ENCODE assay signal across 12 cellular contexts in genomic region chr10:6176691-6177231, GRCh38. TPM values are rescaled to one million over a fixed set of nuclear protein-coding genes. Genes with fewer than 3 reads are reported as not detected.
DNase-seq lines count a peak whose midpoint lies in the region; ATAC-seq, FAIRE-seq and TF ChIP-seq lines count a peak whose summit lies in the region.
"Had no signal": no experiment of that assay in that cellular context is flagged by ENCODE, and none has a peak within 500 bp of the region (broad histone marks: within the 10 kb centered on the region; RNA-seq: fewer than 3 reads in every experiment).

No MANE protein-coding gene starts in this region.

- dilution Hi-C loops in endothelial cell of umbilical vein (cut with MboI; ENCODE audit: extremely low pct_ligation_motif_present, low sequenced_read_pairs), result no loop called here

- peaks cover 54% of the 10 kb centered on the region for H3K79me2 ChIP-seq in endothelial cell of umbilical vein (ENCODE audit: control insufficient read depth, insufficient read depth, low read length)

- no peak for TF ChIP-seq CTCF in RWPE1 (conservative IDR thresholded peaks at IDR 0.05; ENCODE audit: low read depth)
- no peak for TF ChIP-seq CTCF in endothelial cell of umbilical vein (IDR thresholded peaks at IDR 0.05; ENCODE audit: extremely low read depth in 1 of 2, insufficient read depth in 1 of 2, low read depth in 1 of 2, low read length in 2 of 2)
- TF ChIP-seq CTCF in nephron progenitor cell (IDR thresholded peaks at IDR 0.05), result no peak

- H3K9me1 ChIP-seq in endothelial cell of umbilical vein (replicated peaks; ENCODE audit: control insufficient read depth, extremely low read depth, insufficient read depth, low read length), result no peaks in the 10 kb centered on the region

- peaks cover 2% of the 10 kb centered on the region for H4K20me1 ChIP-seq in endothelial cell of umbilical vein (replicated peaks; ENCODE audit: control insufficient read depth, extremely low read depth, insufficient read depth, low read length)

- H3K27me3 ChIP-seq in CD4-positive, CD25-positive, alpha-beta regulatory T cell (ENCODE audit: control insufficient read depth, insufficient read depth, low read length), result no peaks in the 10 kb centered on the region
- no peaks in the 10 kb centered on the region for H3K27me3 ChIP-seq in endothelial cell of umbilical vein (ENCODE audit: control insufficient read depth in 2 of 2, insufficient read depth in 2 of 2, low read length in 2 of 2)
- H3K27me3 ChIP-seq: pancreas had no signal

- H3K9me3 ChIP-seq in CD4-positive, CD25-positive, alpha-beta regulatory T cell (ENCODE audit: control insufficient read depth in 2 of 2, low read length in 2 of 2), result no peaks in the 10 kb centered on the region
- no peaks in the 10 kb centered on the region for H3K9me3 ChIP-seq in endothelial cell of umbilical vein (replicated peaks; ENCODE audit: control insufficient read depth, insufficient read depth, low read length)
- H3K9me3 ChIP-seq: pancreas had no signal

- peak overlapping the region in 2 of 3 donors; percentile 71 to 86 for H3K27ac Mint-ChIP-seq in CD4-positive, CD25-positive, alpha-beta regulatory T cell
- peak overlapping the region; percentile 96 for H3K27ac Mint-ChIP-seq in nephron progenitor cell

- H2AFZ ChIP-seq in endothelial cell of umbilical vein (ENCODE audit: low read depth, low read length), result no peak overlapping the region

- no peak for DNase-seq in CD4-positive, CD25-positive, alpha-beta regulatory T cell
- DNase-seq in RWPE1 (ENCODE audit: low spot score), result no peak
- DNase-seq in endothelial cell of umbilical vein (ENCODE audit: low read depth, low spot score), result no peak
- DNase-seq in nephron progenitor cell, result no peak
- no peak for DNase-seq in DMS79 (lab: John Stamatoyannopoulos, UW)
- no peak for DNase-seq in NCI-H1694 treated with DMSO at 0.1 percent for 48 hours (lab: John Stamatoyannopoulos, UW)
- DNase-seq: activated CD4-positive, alpha-beta T cell treated with anti-CD3 and anti-CD28 coated beads, Interleukin-2, amount 50 U/mL, for 4 hours; H7; pancreas; RPMI8226 had no signal

- H3K36me3 Mint-ChIP-seq in CD4-positive, CD25-positive, alpha-beta regulatory T cell, result peaks cover 13% of the 10 kb centered on the region
- H3K36me3 Mint-ChIP-seq in nephron progenitor cell (ENCODE audit: low read depth), result peaks cover 23% of the 10 kb centered on the region

- peaks cover 0 to 2% (median 0%) of the 10 kb centered on the region in 7 donors for H3K9me3 Mint-ChIP-seq in CD4-positive, CD25-positive, alpha-beta regulatory T cell
- H3K9me3 Mint-ChIP-seq in nephron progenitor cell, result no peaks in the 10 kb centered on the region

- H3K4me3 ChIP-seq in CD4-positive, CD25-positive, alpha-beta regulatory T cell (ENCODE audit: low read depth, low read length), result no peak overlapping the region
- H3K4me3 ChIP-seq in endothelial cell of umbilical vein (replicated peaks in 1 of 3; ENCODE audit: insufficient read depth in 1 of 3, low read depth in 1 of 3, low read length in 3 of 3), result no peak overlapping the region
- H3K4me3 ChIP-seq: pancreas had no signal

- peak overlapping the region; percentile 33 for H3K27ac ChIP-seq in CD4-positive, CD25-positive, alpha-beta regulatory T cell (ENCODE audit: insufficient read depth, low read length, poor library complexity, severe bottlenecking)
- peak overlapping the region; percentile 66 for H3K27ac ChIP-seq in RWPE1
- peak overlapping the region; percentile 5 for H3K27ac ChIP-seq in endothelial cell of umbilical vein (ENCODE audit: insufficient read depth, low read depth, low read length)
- H3K27ac ChIP-seq: pancreas had no signal

- TF ChIP-seq POLR2A in endothelial cell of umbilical vein (IDR thresholded peaks at IDR 0.05; ENCODE audit: low read depth, low read length), result no peak

- no peak overlapping the region for H3K4me2 ChIP-seq in endothelial cell of umbilical vein (ENCODE audit: insufficient read depth, low read length)

- H3K4me1 ChIP-seq in CD4-positive, CD25-positive, alpha-beta regulatory T cell (ENCODE audit: control insufficient read depth, insufficient read depth, low read length, poor library complexity, severe bottlenecking), result peaks cover 26% of the 10 kb centered on the region
- peaks cover 21% of the 10 kb centered on the region for H3K4me1 ChIP-seq in endothelial cell of umbilical vein (ENCODE audit: control insufficient read depth, extremely low read depth, insufficient read depth, low read length)
- H3K4me1 ChIP-seq: pancreas had no signal

- ATAC-seq in CD4-positive, CD25-positive, alpha-beta regulatory T cell (ENCODE audit: low read depth in 2 of 2), result no peak
- ATAC-seq in GM21723 (IDR thresholded peaks at IDR 0.05; ENCODE audit: unreplicated experiment) (no peak), HG02610 (IDR thresholded peaks at IDR 0.05; ENCODE audit: unreplicated experiment) (no peak)

- CTCF ChIA-PET in RWPE1 (lab: Yijun Ruan, JAX), result interaction anchor here (0.6 to 1.0 kb wide), 2 partner anchors 225 to 241 kb away, joined by 3 to 5 read pairs; no protein-coding TSS in a partner anchor
- CTCF ChIA-PET in endothelial cell of umbilical vein (lab: Charles Lee), result interaction anchor here (0.6 to 3.6 kb wide), 3 partner anchors 9 to 225 kb away, joined by 3 to 15 read pairs (median 7); partner anchors contain the start of gene PFKFB3

- H3K27me3 Mint-ChIP-seq in CD4-positive, CD25-positive, alpha-beta regulatory T cell, result no peaks in the 10 kb centered on the region
- H3K27me3 Mint-ChIP-seq in nephron progenitor cell (ENCODE audit: low read depth, poor library complexity), result peaks cover 7% of the 10 kb centered on the region

- no peak overlapping the region for H3K4me3 Mint-ChIP-seq in CD4-positive, CD25-positive, alpha-beta regulatory T cell
- H3K4me3 Mint-ChIP-seq in nephron progenitor cell, result no peak overlapping the region

- POLR2A ChIA-PET in RWPE1 (lab: Yijun Ruan, JAX; ENCODE audit: low non-redundant PET), result no interaction called here
- POLR2A ChIA-PET in endothelial cell of umbilical vein (lab: Charles Lee), result no interaction called here

- no TSS peak for BruUV-seq in endothelial cell of umbilical vein (replicated peaks; lab: Mats Ljungman, UMichigan)

- FAIRE-seq in endothelial cell of umbilical vein (lab: Jason Lieb, UNC), result peak; percentile 71
- FAIRE-seq: pancreas had no signal

- intact Hi-C loops in endothelial cell of umbilical vein (cut with micrococcal nuclease), result no loop called here

- no peak overlapping the region for H3K9ac ChIP-seq in endothelial cell of umbilical vein (replicated peaks; ENCODE audit: extremely low read depth, insufficient read depth, low read length)

- H3K36me3 ChIP-seq in CD4-positive, CD25-positive, alpha-beta regulatory T cell (ENCODE audit: control insufficient read depth, insufficient read depth, low read length), result no peaks in the 10 kb centered on the region
- H3K36me3 ChIP-seq in endothelial cell of umbilical vein (ENCODE audit: control insufficient read depth in 2 of 2, extremely low read depth in 1 of 2, insufficient read depth in 2 of 2, low read length in 2 of 2), result peaks cover 0 to 2% of the 10 kb centered on the region in 2 experiments
- H3K36me3 ChIP-seq: pancreas had no signal

- peaks cover 13 to 66% (median 39%) of the 10 kb centered on the region in 4 donors for H3K4me1 Mint-ChIP-seq in CD4-positive, CD25-positive, alpha-beta regulatory T cell
- H3K4me1 Mint-ChIP-seq in nephron progenitor cell, result peaks cover 70% of the 10 kb centered on the region

TF ChIP-seq in endothelial cell of umbilical vein, 7 proteins besides CTCF, POLR2A, EP300 and RAD21:
- no peak for TF ChIP-seq JUN (IDR thresholded peaks at IDR 0.05; ENCODE audit: borderline replicate concordance, insufficient read depth, insufficient read length, low read depth)
- no peak for TF ChIP-seq GATA2 (IDR thresholded peaks at IDR 0.05; ENCODE audit: insufficient read depth, insufficient read length, low read depth, low read length)
- no peak for TF ChIP-seq EZH2 (IDR thresholded peaks at IDR 0.05; ENCODE audit: borderline replicate concordance, low read depth, low read length, severe bottlenecking)
- no peak for TF ChIP-seq MYC (IDR thresholded peaks at IDR 0.05; ENCODE audit: low read depth, low read length)

RNA-seq across cellular contexts. Expression of gene PFKFB3, which starts 26.0 kb away (rescaled TPM):
- total RNA-seq in CD4-positive, CD25-positive, alpha-beta regulatory T cell, result 96.3 TPM
- polyA plus RNA-seq in CD4-positive, CD25-positive, alpha-beta regulatory T cell, result 1 to 10 TPM; 2.8 to 6.2 (median 3.9) TPM
- total RNA-seq in endothelial cell of umbilical vein, result 33.7 and 35.6 TPM in 2 replicates
- polyA plus RNA-seq in endothelial cell of umbilical vein, result 15.8 and 17.2 TPM in 2 replicates
- polyA plus RNA-seq in endothelial cell of umbilical vein (2011; cell fraction: cytosol; rRNA removed), result 18.2 and 20.0 TPM in 2 replicates
- 42.0 and 46.8 TPM in 2 replicates for polyA plus RNA-seq in endothelial cell of umbilical vein (2011; cell fraction: nucleus; rRNA removed)
- 44.1 and 44.3 TPM in 2 replicates for polyA plus RNA-seq in endothelial cell of umbilical vein (2012)
- polyA minus RNA-seq in endothelial cell of umbilical vein, result 17.7 and 20.3 TPM in 2 replicates
- polyA minus RNA-seq in endothelial cell of umbilical vein (2011; cell fraction: cytosol; rRNA and poly(A)+ RNA removed), result 5.9 TPM
- polyA minus RNA-seq in endothelial cell of umbilical vein (2011; cell fraction: nucleus; rRNA and poly(A)+ RNA removed), result 14.9 and 17.9 TPM in 2 replicates

Comparison
In these comparisons a context has a peak if more than half of its experiments do, and no peak if none do; other contexts are left out.
1. H3K27ac ChIP-seq: peak in every context shown above with its lines; median percentile 66 in RWPE1; 33 in CD4-positive, CD25-positive, alpha-beta regulatory T cell; 5 in endothelial cell of umbilical vein.